8 cellular contexts compared by ENCODE assay signal in genomic region chr17:82848022-82848592, GRCh38. TPM values are rescaled to one million over a fixed set of nuclear protein-coding genes. Genes with fewer than 3 reads are reported as not detected.
A peak's percentile ranks its signal among the peaks of the same experiment; 100 is the strongest.
DNase-seq lines count a peak whose midpoint lies in the region; ATAC-seq, FAIRE-seq and TF ChIP-seq lines count a peak whose summit lies in the region.

No MANE protein-coding gene starts in this region.

- TF ChIP-seq EP300 in SK-N-SH (IDR thresholded peaks at IDR 0.05; ENCODE audit: borderline replicate concordance in 1 of 2, low read depth in 1 of 2, low read length in 1 of 2) = no peak

- H3K27me3 ChIP-seq in BLaER1 treated with 17β-estradiol and CSF1 and Interleukin-3, amounts not matched to agents 10 nM and 100 nM = no peaks in the 10 kb centered on the region
- H3K27me3 ChIP-seq in SJSA1 (replicated peaks) (0 out of 2 replicates have a peak, but pooled peaks cover 3% of the 10 kb centered on the region), pancreas (no peaks in the 10 kb centered on the region), SK-N-SH (ENCODE audit: insufficient read depth) (no peaks in the 10 kb centered on the region)

- no peaks in the 10 kb centered on the region for H3F3A ChIP-seq in SK-N-SH (replicated peaks; ENCODE audit: insufficient read depth)

- H3K27ac ChIP-seq in BLaER1 treated with 17β-estradiol and CSF1 and Interleukin-3, amounts not matched to agents 10 nM and 100 nM = no peak overlapping the region
- H3K27ac ChIP-seq in SJSA1 = peak overlapping the region; percentile 41
- peak overlapping the region in 2 of 4 donors; percentile 28 to 36 for H3K27ac ChIP-seq in pancreas
- H3K27ac ChIP-seq in SK-N-SH (ENCODE audit: low read depth in 2 of 2, low read length in 1 of 2) = no peak overlapping the region

- H2AFZ ChIP-seq in SK-N-SH (ENCODE audit: low read depth) = no peak overlapping the region

- H3K9ac ChIP-seq in BLaER1 treated with 17β-estradiol and CSF1 and Interleukin-3, amounts not matched to agents 10 nM and 100 nM = no peak overlapping the region
- H3K9ac ChIP-seq in SK-N-SH = no peak overlapping the region

- TF ChIP-seq RAD21 in SK-N-SH (IDR thresholded peaks at IDR 0.05; ENCODE audit: low read length) = no peak

- no peaks in the 10 kb centered on the region for H3K79me2 ChIP-seq in SK-N-SH (ENCODE audit: insufficient read depth)

- H4K20me1 ChIP-seq in BLaER1 treated with 17β-estradiol and CSF1 and Interleukin-3, amounts not matched to agents 10 nM and 100 nM = peaks cover 0 to 52% (median 0%) of the 10 kb centered on the region in 11 experiments; a peak in 7 of 22 replicates
- no peaks in the 10 kb centered on the region for H4K20me1 ChIP-seq in SK-N-SH (ENCODE audit: insufficient read depth)

- no peak for FAIRE-seq in pancreas (lab: Jason Lieb, UNC)

- WGBS in pancreas, 2 donors = 81 to 85% methylated on average over 23 of the region's 23 CpGs
- WGBS in SK-N-SH (ENCODE audit: low lambda C conversion rate) = 94% methylated on average over 23 of the region's 23 CpGs

- ATAC-seq in pancreas (peak in 3 of 4 donors; percentile 66 to 75 (median 75)), HG03159 (IDR thresholded peaks at IDR 0.05; ENCODE audit: unreplicated experiment) (no peak), GM18909 (IDR thresholded peaks at IDR 0.05; ENCODE audit: poor library complexity, unreplicated experiment) (no peak)

- TF ChIP-seq CTCF in pancreas (IDR thresholded peaks at IDR 0.05) (no peak), SK-N-SH (IDR thresholded peaks at IDR 0.05) (no peak)

- H3K9me2 ChIP-seq in SK-N-SH = no peaks in the 10 kb centered on the region

- DNase-seq in SJSA1 (ENCODE audit: low read depth in 1 of 2, low spot score in 2 of 2) (peak; percentile 84 to 85), dedifferentiated amniotic fluid mesenchymal stem cell (ENCODE audit: extremely low spot score) (peak; percentile 54), pancreas (peak in 1 of 6 donors; percentile 63), C1 segment of cervical spinal cord (lab: John Stamatoyannopoulos, UW) (no peak), SK-N-SH (no peak)

- CTCF ChIA-PET in SK-N-SH (lab: Yijun Ruan, JAX) = no interaction called here

- peaks cover 9 to 36% (median 29%) of the 10 kb centered on the region in 10 experiments for H3K4me1 ChIP-seq in BLaER1 treated with 17β-estradiol and CSF1 and Interleukin-3, amounts not matched to agents 10 nM and 100 nM
- H3K4me1 ChIP-seq in SJSA1 (replicated peaks) (peaks cover 10% of the 10 kb centered on the region), pancreas (no peaks in the 10 kb centered on the region), SK-N-SH (ENCODE audit: control insufficient read depth in 1 of 2, insufficient read depth in 2 of 2, low read depth in 1 of 2, low read length in 1 of 2) (no peaks in the 10 kb centered on the region; a peak in 1 of 4 replicates)

- H3K4me2 ChIP-seq in BLaER1 treated with 17β-estradiol and CSF1 and Interleukin-3, amounts not matched to agents 10 nM and 100 nM = peak overlapping the region in 6 of 11 experiments; percentile 1 to 32 (median 18); a peak in 6 of 22 replicates
- no peak overlapping the region for H3K4me2 ChIP-seq in SK-N-SH

- intact Hi-C loops in pancreas (cut with DNase I) = no loop called here

- peaks cover 0 to 11% (median 0%) of the 10 kb centered on the region in 11 experiments; a peak in 6 of 22 replicates for H3K9me3 ChIP-seq in BLaER1 treated with 17β-estradiol and CSF1 and Interleukin-3, amounts not matched to agents 10 nM and 100 nM (replicated peaks in 1 of 11)
- H3K9me3 ChIP-seq in SJSA1 (replicated peaks) (no peaks in the 10 kb centered on the region), pancreas (no peaks in the 10 kb centered on the region), SK-N-SH (no peaks in the 10 kb centered on the region)

- POLR2A ChIA-PET in SK-N-SH (lab: Yijun Ruan, JAX) = no interaction called here

- H3K4me3 ChIP-seq in BLaER1 treated with 17β-estradiol and CSF1 and Interleukin-3, amounts not matched to agents 10 nM and 100 nM = no peak overlapping the region
- H3K4me3 ChIP-seq in SJSA1 (peak overlapping the region; percentile 36), pancreas (no peak overlapping the region), SK-N-SH (ENCODE audit: low read depth in 2 of 2, low read length in 1 of 2) (no peak overlapping the region)

- H3K36me3 ChIP-seq in BLaER1 treated with 17β-estradiol and CSF1 and Interleukin-3, amounts not matched to agents 10 nM and 100 nM = peaks cover 0 to 22% (median 6%) of the 10 kb centered on the region in 11 experiments; a peak in 8 of 22 replicates
- H3K36me3 ChIP-seq in SJSA1 (peaks cover 16% of the 10 kb centered on the region), pancreas (no peaks in the 10 kb centered on the region), SK-N-SH (replicated peaks in 1 of 2; ENCODE audit: control insufficient read depth in 1 of 2, insufficient read depth in 2 of 2, low read length in 1 of 2) (peaks cover 0 to 3% of the 10 kb centered on the region in 2 experiments)

TF ChIP-seq in SK-N-SH, 30 proteins besides CTCF, POLR2A, EP300 and RAD21 (continues in another document):
- no peak for TF ChIP-seq FOXJ3 (CRISPR knock-in tag; IDR thresholded peaks at IDR 0.05)
- no peak for TF ChIP-seq RXRA (IDR thresholded peaks at IDR 0.05; ENCODE audit: borderline replicate concordance, low read depth)
- TF ChIP-seq MAX (IDR thresholded peaks at IDR 0.05; ENCODE audit: low read depth) = no peak
- no peak for TF ChIP-seq RCOR1 (IDR thresholded peaks at IDR 0.05; ENCODE audit: low read length)
- TF ChIP-seq GATA2 (CRISPR knock-in tag; IDR thresholded peaks at IDR 0.05) = no peak
- TF ChIP-seq TEAD4 (IDR thresholded peaks at IDR 0.05; ENCODE audit: borderline replicate concordance, insufficient read depth) = no peak
- TF ChIP-seq CHD2 (IDR thresholded peaks at IDR 0.05; ENCODE audit: low read length, partially characterized antibody) = no peak
- no peak for TF ChIP-seq EZH2phosphoT487 (IDR thresholded peaks at IDR 0.05; ENCODE audit: borderline replicate concordance, low read depth)
- no peak for TF ChIP-seq GABPA (IDR thresholded peaks at IDR 0.05; ENCODE audit: low read depth)
- TF ChIP-seq ELF1 (IDR thresholded peaks at IDR 0.05) = no peak
- TF ChIP-seq RFX5 (IDR thresholded peaks at IDR 0.05; ENCODE audit: low read length) = no peak
- no peak for TF ChIP-seq MXI1 (IDR thresholded peaks at IDR 0.05; ENCODE audit: low read depth, low read length)
- no peak for TF ChIP-seq NFIC (IDR thresholded peaks at IDR 0.05; ENCODE audit: borderline replicate concordance)
- TF ChIP-seq PBX3 (IDR thresholded peaks at IDR 0.05) = no peak
- TF ChIP-seq SMC3 (IDR thresholded peaks at IDR 0.05; ENCODE audit: low read depth, low read length) = no peak
- TF ChIP-seq REST (IDR thresholded peaks at IDR 0.05; ENCODE audit: low read depth, low read length) = no peak
- no peak for TF ChIP-seq JUND (IDR thresholded peaks at IDR 0.05)
- TF ChIP-seq MEF2A (IDR thresholded peaks at IDR 0.05; ENCODE audit: borderline replicate concordance, low read depth) = no peak
- no peak for TF ChIP-seq TAF1 (IDR thresholded peaks at IDR 0.05; ENCODE audit: borderline replicate concordance, low read depth, low read length)

RNA-seq across cellular contexts. Expression of gene ZNF750, which starts 8.3 kb away (rescaled TPM):
- total RNA-seq in SJSA1 (2014; rRNA removed; shearing (Covaris generic)) = not detected in 2 replicates
- not detected for total RNA-seq in pancreas
- polyA plus RNA-seq in pancreas = under 1 TPM; 0.02 to 0.08 TPM
- not detected in 2 replicates for polyA plus RNA-seq in SK-N-SH (2012; rRNA removed)
- not detected in 2 replicates for polyA plus RNA-seq in SK-N-SH (2012; cell fraction: cytosol; rRNA removed)
- polyA plus RNA-seq in SK-N-SH (2012; cell fraction: nucleus; rRNA removed) = not detected in 2 replicates

Comparison
In these comparisons a context has a peak if more than half of its experiments do, and no peak if none do; other contexts are left out.
1. DNase-seq: peak in SJSA1 (2 of 2) and dedifferentiated amniotic fluid mesenchymal stem cell (single experiment); none in C1 segment of cervical spinal cord (0 of 14) and SK-N-SH (single experiment).
2. ATAC-seq: peak in pancreas (3 of 4); none in HG03159 (single experiment) and GM18909 (single experiment).